Comparison of ENCODE assay signal across 2 cellular contexts in genomic region chr14:23095196-23096108, GRCh38.
TF ChIP-seq lines count a peak whose summit lies in the region.

Gene C14orf119 (plus strand): TSS chr14:23095505. CDS start chr14:23097659, 2,154 bp downstream.

TF ChIP-seq in A549, 52 proteins besides CTCF, POLR2A, EP300 and RAD21 (continued from another document):
- TF ChIP-seq ELK1 (IDR thresholded peaks at IDR 0.05; ENCODE audit: low read depth, low read length) (no peak), MAFK (IDR thresholded peaks at IDR 0.05; ENCODE audit: partially characterized antibody) (no peak), TP53 (CRISPR knock-in tag; IDR thresholded peaks at IDR 0.05) (no peak), FOXS1 (CRISPR knock-in tag; IDR thresholded peaks at IDR 0.05) (no peak), MAZ (IDR thresholded peaks at IDR 0.05; ENCODE audit: borderline replicate concordance, low read depth, low read length) (no peak), HOXB5 (CRISPR knock-in tag; IDR thresholded peaks at IDR 0.05) (no peak), NFE2L2 (conservative IDR thresholded peaks at IDR 0.05; ENCODE audit: low read length) (no peak), PHF8 (IDR thresholded peaks at IDR 0.05; ENCODE audit: borderline replicate concordance, low read depth) (peak; percentile 92), HOXB13 (CRISPR knock-in tag; IDR thresholded peaks at IDR 0.05; ENCODE audit: low read depth) (no peak), HEYL (CRISPR knock-in tag; IDR thresholded peaks at IDR 0.05) (no peak), POLR2AphosphoS2 (conservative IDR thresholded peaks at IDR 0.05; ENCODE audit: low read length) (no peak), MYC (IDR thresholded peaks at IDR 0.05; ENCODE audit: borderline replicate concordance, low read length) (peak; percentile 50; the same call in 1 of the 2 replicates), BCL3 (IDR thresholded peaks at IDR 0.05) (peak; percentile 79; the same call in 2 of the 3 replicates), NPAS2 (CRISPR knock-in tag; IDR thresholded peaks at IDR 0.05; ENCODE audit: borderline replicate concordance) (no peak), KDM1A (IDR thresholded peaks at IDR 0.05; ENCODE audit: low read depth) (no peak), CHD2 (IDR thresholded peaks at IDR 0.05; ENCODE audit: low read length, partially characterized antibody) (no peak), EHF (CRISPR knock-in tag; IDR thresholded peaks at IDR 0.05) (no peak), ZC3H11A (IDR thresholded peaks at IDR 0.05) (no peak), CBX8 (IDR thresholded peaks at IDR 0.05) (no peak), MAX (IDR thresholded peaks at IDR 0.05) (peak; percentile 61), PBX3 (IDR thresholded peaks at IDR 0.05) (0 out of 2 replicates have a peak, but pooled peaks have one; percentile 9), BHLHE40 (IDR thresholded peaks at IDR 0.05; ENCODE audit: low read depth, low read length) (no peak), FOSL2 (IDR thresholded peaks at IDR 0.05) (no peak), FOSL2 (CRISPR knock-in tag; IDR thresholded peaks at IDR 0.05) (peak; percentile 62), ESRRA (IDR thresholded peaks at IDR 0.05; ENCODE audit: borderline replicate concordance, low read length) (no peak), REST (IDR thresholded peaks at IDR 0.05) (0 out of 2 replicates have a peak, but pooled peaks have one; percentile 25), GATA3 (IDR thresholded peaks at IDR 0.05; ENCODE audit: borderline replicate concordance) (no peak)
TF ChIP-seq in A549: peak in this region for 8.

TF ChIP-seq in HepG2, 621 proteins besides CTCF, POLR2A, EP300 and RAD21 (continued from another document and continues in another):
- TF ChIP-seq GRHL1 (CRISPR knock-in tag; conservative IDR thresholded peaks at IDR 0.05) (no peak), CHCHD3 (CRISPR knock-in tag; IDR thresholded peaks at IDR 0.05) (peak; percentile 96), DR1 (CRISPR knock-in tag; IDR thresholded peaks at IDR 0.05) (no peak; the same call in 1 of the 2 replicates), ZNF296 (CRISPR knock-in tag; conservative IDR thresholded peaks at IDR 0.05) (no peak), ZNF607 (CRISPR knock-in tag; IDR thresholded peaks at IDR 0.05; ENCODE audit: borderline replicate concordance) (peak; percentile 73), RBAK (CRISPR knock-in tag; IDR thresholded peaks at IDR 0.05) (no peak), BCL3 (CRISPR knock-in tag; IDR thresholded peaks at IDR 0.05) (peak; percentile 3), ELF4 (CRISPR knock-in tag; IDR thresholded peaks at IDR 0.05; ENCODE audit: borderline replicate concordance) (peak; percentile 98), HMGXB3 (CRISPR knock-in tag; IDR thresholded peaks at IDR 0.05; ENCODE audit: borderline replicate concordance) (peak; percentile 56; the same call in 1 of the 2 replicates), ZNF20 (CRISPR knock-in tag; IDR thresholded peaks at IDR 0.05) (peak; percentile 5; the same call in 1 of the 2 replicates), ZSCAN5A (CRISPR knock-in tag; IDR thresholded peaks at IDR 0.05; ENCODE audit: borderline replicate concordance) (0 out of 2 replicates have a peak, but pooled peaks have one; percentile 18), SP2 (CRISPR knock-in tag; IDR thresholded peaks at IDR 0.05) (peak; percentile 68), MIER2 (CRISPR knock-in tag; IDR thresholded peaks at IDR 0.05) (peak; percentile 32; the same call in 1 of the 2 replicates), ZNF678 (CRISPR knock-in tag; IDR thresholded peaks at IDR 0.05) (no peak), GLMP (CRISPR knock-in tag; IDR thresholded peaks at IDR 0.05; ENCODE audit: borderline replicate concordance) (no peak), ZNF780A (CRISPR knock-in tag; IDR thresholded peaks at IDR 0.05) (no peak), ZNF724P (CRISPR knock-in tag; IDR thresholded peaks at IDR 0.05; ENCODE audit: borderline replicate concordance) (peak; percentile 83; the same call in 1 of the 2 replicates), HNF4A (CRISPR knock-in tag; IDR thresholded peaks at IDR 0.05) (peak; percentile 53; the same call in 1 of the 2 replicates), ZNF343 (CRISPR knock-in tag; IDR thresholded peaks at IDR 0.05) (peak; percentile 70; the same call in 1 of the 2 replicates), KDM5B (CRISPR knock-in tag; IDR thresholded peaks at IDR 0.05; ENCODE audit: borderline replicate concordance) (no peak; the same call in 1 of the 2 replicates), SALL1 (CRISPR knock-in tag; IDR thresholded peaks at IDR 0.05) (peak; percentile 78; the same call in 1 of the 2 replicates), FOXA1 (IDR thresholded peaks at IDR 0.05) (no peak), FOXA1 (CRISPR knock-in tag; IDR thresholded peaks at IDR 0.05) (0 out of 2 replicates have a peak, but pooled peaks have one; percentile 19), FOSL1 (CRISPR knock-in tag; IDR thresholded peaks at IDR 0.05; ENCODE audit: borderline replicate concordance) (0 out of 2 replicates have a peak, but pooled peaks have one; percentile 51), PHF8 (CRISPR knock-in tag; IDR thresholded peaks at IDR 0.05) (peak; percentile 89), ZNF605 (CRISPR knock-in tag; IDR thresholded peaks at IDR 0.05) (no peak), STAT5B (CRISPR knock-in tag; IDR thresholded peaks at IDR 0.05) (peak; percentile 39; the same call in 1 of the 2 replicates), RXRB (CRISPR knock-in tag; IDR thresholded peaks at IDR 0.05; ENCODE audit: borderline replicate concordance) (no peak; the same call in none of the 2 replicates), ARNT2 (CRISPR knock-in tag; IDR thresholded peaks at IDR 0.05; ENCODE audit: low read depth) (peak; percentile 85), ATAD3A (CRISPR knock-in tag; IDR thresholded peaks at IDR 0.05) (peak; percentile 80; the same call in 1 of the 2 replicates), ZNF703 (CRISPR knock-in tag; IDR thresholded peaks at IDR 0.05; ENCODE audit: borderline replicate concordance) (no peak), ETV5 (CRISPR knock-in tag; IDR thresholded peaks at IDR 0.05; ENCODE audit: borderline replicate concordance) (peak; percentile 94), PTBP1 (IDR thresholded peaks at IDR 0.05; ENCODE audit: low read depth, low read length, poor library complexity, severe bottlenecking) (peak; percentile 6), NFE2 (CRISPR knock-in tag; IDR thresholded peaks at IDR 0.05) (no peak), ZBTB10 (CRISPR knock-in tag; IDR thresholded peaks at IDR 0.05; ENCODE audit: borderline replicate concordance) (0 out of 2 replicates have a peak, but pooled peaks have one; percentile 81), RARA (CRISPR knock-in tag; IDR thresholded peaks at IDR 0.05) (0 out of 2 replicates have a peak, but pooled peaks have one; percentile 41), ZNF75D (CRISPR knock-in tag; IDR thresholded peaks at IDR 0.05; ENCODE audit: borderline replicate concordance) (0 out of 2 replicates have a peak, but pooled peaks have one; percentile 40), RORA (CRISPR knock-in tag; IDR thresholded peaks at IDR 0.05) (no peak), ZNF446 (CRISPR knock-in tag; IDR thresholded peaks at IDR 0.05) (peak; percentile 25; the same call in 1 of the 2 replicates), GPN1 (CRISPR knock-in tag; IDR thresholded peaks at IDR 0.05; ENCODE audit: borderline replicate concordance) (no peak; the same call in 1 of the 2 replicates), CCDC6 (CRISPR knock-in tag; IDR thresholded peaks at IDR 0.05) (no peak), ZNF615 (CRISPR knock-in tag; IDR thresholded peaks at IDR 0.05; ENCODE audit: borderline replicate concordance) (peak; percentile 78; the same call in 1 of the 2 replicates)
